7 cellular contexts compared by ENCODE assay signal in the genomic region with DNA sequence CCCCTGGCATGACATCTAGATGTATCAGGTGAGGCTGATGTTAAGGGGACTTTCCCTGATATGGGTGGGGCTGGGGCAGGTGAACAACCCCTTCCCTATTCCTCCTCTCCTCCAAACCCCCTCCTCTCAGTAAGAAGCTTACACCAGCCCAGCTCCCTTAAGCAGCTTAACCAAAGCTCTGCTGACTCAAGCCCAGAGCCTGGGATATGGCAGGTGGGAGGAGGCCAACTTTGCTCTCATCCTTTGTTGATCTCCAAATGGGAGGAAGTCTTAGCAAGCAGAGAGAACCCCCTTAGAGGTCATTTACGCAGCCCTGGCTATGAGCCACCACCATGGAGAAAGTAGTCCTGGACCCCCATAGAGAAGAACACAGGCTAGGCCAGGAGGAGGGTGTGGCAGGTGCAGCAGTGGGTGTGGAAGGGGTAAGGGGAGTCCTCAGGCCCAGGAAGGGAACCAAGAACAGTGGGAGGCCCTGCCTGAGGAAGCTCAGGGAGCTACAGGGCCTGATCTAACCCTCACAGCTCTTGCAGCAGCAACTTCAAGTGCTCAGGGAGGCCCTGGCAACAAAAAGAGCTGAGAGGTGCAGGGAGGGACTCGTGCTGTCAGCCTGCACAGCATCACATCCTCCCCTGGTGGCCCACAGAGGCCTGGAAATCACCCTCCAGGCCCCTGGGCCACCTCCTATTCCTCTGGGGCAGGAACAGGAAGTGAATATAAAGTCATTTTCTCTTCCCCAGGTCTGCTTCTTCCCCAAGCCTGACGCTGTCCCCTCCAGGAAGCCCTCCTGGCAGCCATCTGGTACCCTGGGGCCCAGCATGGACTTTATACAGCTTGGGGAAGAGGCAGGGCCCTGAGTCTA. TPM values are rescaled to one million over a fixed set of nuclear protein-coding genes. Genes with fewer than 3 reads are reported as not detected.
A peak's percentile ranks its signal among the peaks of the same experiment; 100 is the strongest.
DNase-seq lines count a peak whose midpoint lies in the region; ATAC-seq and TF ChIP-seq lines count a peak whose summit lies in the region.

No MANE protein-coding gene starts in this region.

- H3K27ac Mint-ChIP-seq in activated naive CD8-positive, alpha-beta T cell treated with anti-CD3 and anti-CD28 coated beads, Interleukin-2, amount 10 ng/mL, durations not matched to agents 7 days and 5 days: peak overlapping the region; percentile 92
- H3K27ac Mint-ChIP-seq in glutamatergic neuron (ENCODE audit: unreplicated experiment): no peak overlapping the region

- H3K9me3 ChIP-seq in Peyer's patch (no peaks in the 10 kb centered on the region), left ventricle myocardium inferior (replicated peaks) (no peaks in the 10 kb centered on the region)

- DNase-seq in Peyer's patch (peak; percentile 39 to 57 (median 53)), left ventricle myocardium inferior (no peak), glutamatergic neuron (no peak), ACHN (no peak)
- DNase-seq in activated naive CD8-positive, alpha-beta T cell treated with anti-CD3 and anti-CD28 coated beads, Interleukin-2, amount 10 ng/mL, durations not matched to agents 7 days and 5 days: peak; percentile 66
- DNase-seq in stimulated activated CD8-positive, alpha-beta memory T cell treated with anti-CD3 and anti-CD28 coated beads, Interleukin-4, amount 100 ng/mL, for 48 hours: peak; percentile 61

- POLR2A ChIA-PET in activated naive CD8-positive, alpha-beta T cell treated with anti-CD3 and anti-CD28 coated beads, Interleukin-2, amount 10 ng/mL, durations not matched to agents 7 days and 5 days (lab: Charles Lee): interaction anchor here (1.0 to 3.8 kb wide), 6 partner anchors 22 to 192 kb away, joined by 3 to 33 read pairs (median 4); partner anchors contain the start of genes ALDOC, PIGS and POLDIP2

- peak; percentile 37 for ATAC-seq in GM21360 (IDR thresholded peaks at IDR 0.05; ENCODE audit: unreplicated experiment)
- ATAC-seq in activated naive CD8-positive, alpha-beta T cell treated with anti-CD3 and anti-CD28 coated beads, Interleukin-2, amount 10 ng/mL, durations not matched to agents 7 days and 5 days (ENCODE audit: low read depth): peak; percentile 82

- no peaks in the 10 kb centered on the region for H3K27me3 Mint-ChIP-seq in activated naive CD8-positive, alpha-beta T cell treated with anti-CD3 and anti-CD28 coated beads, Interleukin-2, amount 10 ng/mL, durations not matched to agents 7 days and 5 days
- peaks cover 13% of the 10 kb centered on the region for H3K27me3 Mint-ChIP-seq in glutamatergic neuron (ENCODE audit: unreplicated experiment)

- peaks cover 47% of the 10 kb centered on the region for H3K4me1 Mint-ChIP-seq in activated naive CD8-positive, alpha-beta T cell treated with anti-CD3 and anti-CD28 coated beads, Interleukin-2, amount 10 ng/mL, durations not matched to agents 7 days and 5 days
- H3K4me1 Mint-ChIP-seq in glutamatergic neuron (ENCODE audit: low read depth, unreplicated experiment): peaks cover 16% of the 10 kb centered on the region

- peaks cover 0 to 21% (median 0%) of the 10 kb centered on the region in 3 donors for H3K36me3 ChIP-seq in Peyer's patch
- peaks cover 19% of the 10 kb centered on the region for H3K36me3 ChIP-seq in left ventricle myocardium inferior

- no peak for TF ChIP-seq POLR2A in Peyer's patch (IDR thresholded peaks at IDR 0.05)

- TF ChIP-seq CTCF in Peyer's patch (IDR thresholded peaks at IDR 0.05) (no peak), left ventricle myocardium inferior (IDR thresholded peaks at IDR 0.05; ENCODE audit: borderline replicate concordance) (no peak), glutamatergic neuron (IDR thresholded peaks at IDR 0.05; ENCODE audit: partially characterized antibody, unreplicated experiment) (no peak)

- H3K9me3 Mint-ChIP-seq in activated naive CD8-positive, alpha-beta T cell treated with anti-CD3 and anti-CD28 coated beads, Interleukin-2, amount 10 ng/mL, durations not matched to agents 7 days and 5 days: no peaks in the 10 kb centered on the region
- peaks cover 6% of the 10 kb centered on the region for H3K9me3 Mint-ChIP-seq in glutamatergic neuron (ENCODE audit: unreplicated experiment)

- intact Hi-C loops in left ventricle myocardium inferior (cut with micrococcal nuclease): no loop called here

- in situ Hi-C loops in ACHN (cut with HindIII; ENCODE audit: low pct_ligation_motif_present, low pct_unique_long_range_greater_than_20kb, low sequenced_read_pairs): no loop called here

- H3K4me1 ChIP-seq in Peyer's patch (peaks cover 0 to 29% (median 15%) of the 10 kb centered on the region in 4 donors), left ventricle myocardium inferior (peaks cover 53% of the 10 kb centered on the region)

- no peak overlapping the region for H3K4me3 ChIP-seq in Peyer's patch
- H3K4me3 ChIP-seq in left ventricle myocardium inferior: no peak overlapping the region

- H3K27ac ChIP-seq in Peyer's patch (peak overlapping the region in 2 of 4 donors; percentile 12 to 79), left ventricle myocardium inferior (replicated peaks) (no peak overlapping the region)

- peaks cover 10% of the 10 kb centered on the region for H3K36me3 Mint-ChIP-seq in activated naive CD8-positive, alpha-beta T cell treated with anti-CD3 and anti-CD28 coated beads, Interleukin-2, amount 10 ng/mL, durations not matched to agents 7 days and 5 days
- H3K36me3 Mint-ChIP-seq in glutamatergic neuron (ENCODE audit: unreplicated experiment): no peaks in the 10 kb centered on the region

- H3K27me3 ChIP-seq in Peyer's patch: no peaks in the 10 kb centered on the region
- H3K27me3 ChIP-seq in left ventricle myocardium inferior (ENCODE audit: low read depth): no peaks in the 10 kb centered on the region

- H3K4me3 Mint-ChIP-seq in activated naive CD8-positive, alpha-beta T cell treated with anti-CD3 and anti-CD28 coated beads, Interleukin-2, amount 10 ng/mL, durations not matched to agents 7 days and 5 days: peak overlapping the region; percentile 96
- H3K4me3 Mint-ChIP-seq in glutamatergic neuron (ENCODE audit: unreplicated experiment): no peak overlapping the region

RNA-seq across cellular contexts. Expression of gene UNC119, which starts 2.9 kb away (rescaled TPM):
- total RNA-seq in Peyer's patch (10 to 100 TPM; 22.6 to 39.2 (median 31.4) TPM), left ventricle myocardium inferior (22.5 TPM), glutamatergic neuron (ENCODE audit: unreplicated experiment) (57.2 TPM)
- total RNA-seq in activated naive CD8-positive, alpha-beta T cell treated with anti-CD3 and anti-CD28 coated beads, Interleukin-2, amount 10 ng/mL, durations not matched to agents 7 days and 5 days: 10 to 100 TPM; 54.9 to 57.8 TPM

RNA-seq across cellular contexts. Expression of gene PIGS, which starts 21.8 kb away (rescaled TPM):
- 100 to 1,000 TPM in 2 of 4 donors, 10 to 100 TPM in 2; 47.0 to 188 (median 107) TPM for total RNA-seq in Peyer's patch
- total RNA-seq in activated naive CD8-positive, alpha-beta T cell treated with anti-CD3 and anti-CD28 coated beads, Interleukin-2, amount 10 ng/mL, durations not matched to agents 7 days and 5 days: 10 to 100 TPM; 60.5 to 63.1 TPM
- total RNA-seq in left ventricle myocardium inferior: 38.2 TPM
- 63.1 TPM for total RNA-seq in glutamatergic neuron (ENCODE audit: unreplicated experiment)

RNA-seq across cellular contexts. Expression of gene ALDOC, which starts 27.2 kb away (rescaled TPM):
- total RNA-seq in Peyer's patch: 100 to 1,000 TPM in 2 of 4 donors, 10 to 100 TPM in 2; 14.9 to 192 (median 120) TPM
- 100 to 1,000 TPM; 142 to 154 TPM for total RNA-seq in activated naive CD8-positive, alpha-beta T cell treated with anti-CD3 and anti-CD28 coated beads, Interleukin-2, amount 10 ng/mL, durations not matched to agents 7 days and 5 days
- total RNA-seq in left ventricle myocardium inferior: 329 TPM
- 50.9 TPM for total RNA-seq in glutamatergic neuron (ENCODE audit: unreplicated experiment)

RNA-seq across cellular contexts. Expression of gene FOXN1, which starts 43.4 kb away (rescaled TPM):
- total RNA-seq in Peyer's patch: not detected
- total RNA-seq in activated naive CD8-positive, alpha-beta T cell treated with anti-CD3 and anti-CD28 coated beads, Interleukin-2, amount 10 ng/mL, durations not matched to agents 7 days and 5 days: not detected
- not detected for total RNA-seq in left ventricle myocardium inferior
- total RNA-seq in glutamatergic neuron (ENCODE audit: unreplicated experiment): not detected

RNA-seq across cellular contexts. Expression of gene SPAG5, which starts 49.3 kb away (rescaled TPM):
- 10 to 100 TPM; 40.3 to 67.7 (median 49.6) TPM for total RNA-seq in Peyer's patch
- total RNA-seq in activated naive CD8-positive, alpha-beta T cell treated with anti-CD3 and anti-CD28 coated beads, Interleukin-2, amount 10 ng/mL, durations not matched to agents 7 days and 5 days: 100 to 1,000 TPM; 109 to 118 TPM
- total RNA-seq in left ventricle myocardium inferior: 1.0 TPM
- total RNA-seq in glutamatergic neuron (ENCODE audit: unreplicated experiment): 31.5 TPM

Comparison
In these comparisons a context has a peak if more than half of its experiments do, and no peak if none do; other contexts are left out.
1. DNase-seq: peak in Peyer's patch (3 of 3), activated naive CD8-positive, alpha-beta T cell treated with anti-CD3 and anti-CD28 coated beads, Interleukin-2, amount 10 ng/mL, durations not matched to agents 7 days and 5 days (single experiment) and stimulated activated CD8-positive, alpha-beta memory T cell treated with anti-CD3 and anti-CD28 coated beads, Interleukin-4, amount 100 ng/mL, for 48 hours (single experiment); none in left ventricle myocardium inferior (single experiment), glutamatergic neuron (single experiment) and ACHN (single experiment).